9 cellular contexts compared by ENCODE assay signal in genomic region chr16:68490829-68491575, GRCh38. TPM values are rescaled to one million over a fixed set of nuclear protein-coding genes. Genes with fewer than 3 reads are reported as not detected.
DNase-seq lines count a peak whose midpoint lies in the region; ATAC-seq, FAIRE-seq and TF ChIP-seq lines count a peak whose summit lies in the region.
"Had no signal": no experiment of that assay in that cellular context is flagged by ENCODE, and none has a peak within 500 bp of the region (broad histone marks: within the 10 kb centered on the region; RNA-seq: fewer than 3 reads in every experiment).

No MANE protein-coding gene starts in this region.

- H3K4me1 ChIP-seq in astrocyte (ENCODE audit: insufficient read depth, low read length) = no peaks in the 10 kb centered on the region
- H3K4me1 ChIP-seq in mesendoderm (ENCODE audit: control insufficient read depth, low read depth, low read length) = peaks cover 2% of the 10 kb centered on the region

- H2BK120ac ChIP-seq in mesendoderm (ENCODE audit: low read depth, low read length) = no peak overlapping the region

- H2AK5ac ChIP-seq in mesendoderm (ENCODE audit: low read length) = no peak overlapping the region

- H3K4ac ChIP-seq in mesendoderm (ENCODE audit: low read depth, low read length) = no peak overlapping the region

- POLR2A ChIA-PET in HEK293T (lab: Yijun Ruan, JAX) = no interaction called here

- peak; percentile 19 for DNase-seq in DMS153 treated with DMSO at 0.1 percent for 48 hours (lab: John Stamatoyannopoulos, UW; ENCODE audit: unreplicated experiment)
- DNase-seq in HS-5 (ENCODE audit: low read depth) = peak; percentile 68
- DNase-seq in astrocyte (ENCODE audit: low read depth) = peak; percentile 62
- peak; percentile 83 for DNase-seq in mesendoderm
- DNase-seq in HEK293T (ENCODE audit: extremely low spot score) = no peak
- no peak for DNase-seq in activated effector memory CD4-positive, alpha-beta T cell treated with Interleukin-2 at 50 U/mL for 16 hours

- no peak overlapping the region for H3K18ac ChIP-seq in mesendoderm (ENCODE audit: low read length)

- CTCF ChIA-PET in HEK293T (lab: Yijun Ruan, JAX) = no interaction called here

- H3K9me3 Mint-ChIP-seq in astrocyte (ENCODE audit: unreplicated experiment) = peaks cover 3% of the 10 kb centered on the region

- H3K27ac Mint-ChIP-seq in astrocyte (ENCODE audit: unreplicated experiment) = peak overlapping the region; percentile 41

- H2AFZ ChIP-seq in astrocyte (ENCODE audit: low read depth, low read length) = no peak overlapping the region

- no peak overlapping the region for H3K23ac ChIP-seq in mesendoderm (ENCODE audit: low read length)

- no peaks in the 10 kb centered on the region for H3K36me3 Mint-ChIP-seq in astrocyte (ENCODE audit: low read depth, unreplicated experiment)

- H2BK15ac ChIP-seq in mesendoderm (replicated peaks; ENCODE audit: low read depth) = no peak overlapping the region

- H3K27ac ChIP-seq in astrocyte (ENCODE audit: low read depth, low read length) (no peak overlapping the region), mesendoderm (ENCODE audit: low read depth, low read length) (no peak overlapping the region)

- H3K4me3 Mint-ChIP-seq in astrocyte (ENCODE audit: unreplicated experiment) = no peak overlapping the region

- H3K79me2 ChIP-seq in astrocyte (ENCODE audit: insufficient read depth, low read length) (no peaks in the 10 kb centered on the region), mesendoderm (ENCODE audit: control insufficient read depth, insufficient read depth, low read length) (no peaks in the 10 kb centered on the region)

- H4K5ac ChIP-seq in mesendoderm (ENCODE audit: low read length) = no peak overlapping the region

- peaks cover 20% of the 10 kb centered on the region for H3K27me3 Mint-ChIP-seq in astrocyte (ENCODE audit: low read depth, unreplicated experiment)

- H3K27me3 ChIP-seq in astrocyte (ENCODE audit: insufficient read depth, low read length) = peaks cover 2% of the 10 kb centered on the region
- no peaks in the 10 kb centered on the region for H3K27me3 ChIP-seq in mesendoderm (ENCODE audit: insufficient read depth, low read length, poor library complexity)

- H4K8ac ChIP-seq in mesendoderm (ENCODE audit: low read depth, low read length) = no peak overlapping the region

- H3K56ac ChIP-seq in mesendoderm (ENCODE audit: low read length) = no peak overlapping the region

- H3K9ac ChIP-seq in astrocyte (ENCODE audit: low read length) (no peak overlapping the region), mesendoderm (ENCODE audit: low read length) (no peak overlapping the region)

- H3K79me1 ChIP-seq in mesendoderm (ENCODE audit: low read length) = no peaks in the 10 kb centered on the region

- H3K9me3 ChIP-seq in astrocyte (ENCODE audit: insufficient read depth, low read depth, low read length) = no peaks in the 10 kb centered on the region

- H3K4me1 Mint-ChIP-seq in astrocyte (ENCODE audit: low read depth, unreplicated experiment) = peaks cover 6% of the 10 kb centered on the region

- no CpG with 5 or more reads among the region's 13 CpGs for WGBS in mesendoderm (ENCODE audit: extremely low coverage, insufficient coverage, low lambda C conversion rate)

- H3K36me3 ChIP-seq in astrocyte (ENCODE audit: insufficient read depth, low read length) (no peaks in the 10 kb centered on the region), mesendoderm (ENCODE audit: control insufficient read depth, insufficient read depth, low read length) (no peaks in the 10 kb centered on the region)

- no peaks in the 10 kb centered on the region for H4K20me1 ChIP-seq in astrocyte (ENCODE audit: insufficient read depth, low read length)

- H2BK5ac ChIP-seq in mesendoderm (ENCODE audit: low read length) = no peak overlapping the region

- H3K4me2 ChIP-seq in astrocyte (ENCODE audit: low read length) = no peak overlapping the region
- H3K4me2 ChIP-seq in mesendoderm (ENCODE audit: low read length) = no peak overlapping the region

- no peak for TF ChIP-seq CTCF in astrocyte (IDR thresholded peaks at IDR 0.05; ENCODE audit: insufficient read depth, low read depth, low read length)

- H3K4me3 ChIP-seq in astrocyte (ENCODE audit: insufficient read depth, low read depth, low read length) = no peak overlapping the region
- H3K4me3 ChIP-seq in mesendoderm (ENCODE audit: low read length) = no peak overlapping the region

- FAIRE-seq in astrocyte (lab: Jason Lieb, UNC) = no peak

- no peak for ATAC-seq in GM19023 (IDR thresholded peaks at IDR 0.05; ENCODE audit: unreplicated experiment)
- no peak for ATAC-seq in activated CD4-positive, CD25-positive, alpha-beta regulatory T cell treated with anti-CD3 and anti-CD28 coated beads, Interleukin-2, amount 50 U/mL, for 24 hours

TF ChIP-seq in HEK293T, 16 proteins besides CTCF, POLR2A, EP300 and RAD21:
- TF ChIP-seq FOXK2 (IDR thresholded peaks at IDR 0.05) = no peak
- TF ChIP-seq SP1 (IDR thresholded peaks at IDR 0.05) = no peak

RNA-seq across cellular contexts. Expression of gene SMPD3, which starts 42.7 kb away (rescaled TPM):
- total RNA-seq in astrocyte = 0.25 and 0.34 TPM in 2 replicates
- 0.66 TPM for polyA plus RNA-seq in mesendoderm (2013, experiment 1 of 2)
- 0.49 TPM for polyA plus RNA-seq in mesendoderm (2013, experiment 2 of 2)
- total RNA-seq: glomerular endothelial cell had no signal

RNA-seq across cellular contexts. Expression of gene ZFP90, which starts 48.1 kb away (rescaled TPM):
- 23.4 and 24.0 TPM in 2 replicates for total RNA-seq in astrocyte
- polyA plus RNA-seq in mesendoderm (2013, experiment 1 of 2) = 7.2 TPM
- polyA plus RNA-seq in mesendoderm (2013, experiment 2 of 2) = 6.4 TPM

Comparison
In these comparisons a context has a peak if more than half of its experiments do, and no peak if none do; other contexts are left out.
1. DNase-seq: peak in DMS153 treated with DMSO at 0.1 percent for 48 hours (single experiment), HS-5 (single experiment), astrocyte (single experiment) and mesendoderm (single experiment); none in HEK293T (single experiment) and activated effector memory CD4-positive, alpha-beta T cell treated with Interleukin-2 at 50 U/mL for 16 hours (single experiment).